ENCODE assay signal across 16 cellular contexts in genomic region chr3:64837126-64837738, GRCh38.
A peak's percentile ranks its signal among the peaks of the same experiment; 100 is the strongest.
DNase-seq lines count a peak whose midpoint lies in the region; ATAC-seq, FAIRE-seq and TF ChIP-seq lines count a peak whose summit lies in the region.
"Had no signal": no experiment of that assay in that cellular context is flagged by ENCODE, and none has a peak within 500 bp of the region (broad histone marks: within the 10 kb centered on the region; RNA-seq: fewer than 3 reads in every experiment).

No MANE protein-coding gene starts in this region.

- H3K27ac ChIP-seq in coronary artery = peak overlapping the region; percentile 36 to 47
- H3K27ac ChIP-seq in keratinocyte (ENCODE audit: control insufficient read depth, insufficient read depth, low read length) = no peak overlapping the region
- peak overlapping the region; percentile 1 to 20 for H3K27ac ChIP-seq in prostate gland
- H3K27ac ChIP-seq in aorta (ENCODE audit: low read depth in 1 of 2, low read length in 2 of 2) = peak overlapping the region; percentile 5 to 56

- no peak for TF ChIP-seq CTCF in coronary artery (IDR thresholded peaks at IDR 0.05)
- TF ChIP-seq CTCF in keratinocyte (optimal IDR thresholded peaks at IDR 0.05 in 1 of 3, IDR thresholded peaks at IDR 0.05 in 1 of 3, conservative IDR thresholded peaks at IDR 0.05 in 1 of 3; ENCODE audit: extremely low read depth in 1 of 3, insufficient read depth in 2 of 3, low read length in 3 of 3) = no peak
- no peak for TF ChIP-seq CTCF in prostate gland (IDR thresholded peaks at IDR 0.05)
- TF ChIP-seq CTCF in BE2C (IDR thresholded peaks at IDR 0.05; ENCODE audit: low read depth, low read length) = no peak

- H3K9me3 ChIP-seq in keratinocyte (ENCODE audit: control insufficient read depth, low read depth, low read length) = no peaks in the 10 kb centered on the region
- no peaks in the 10 kb centered on the region for H3K9me3 ChIP-seq in prostate gland
- no peaks in the 10 kb centered on the region for H3K9me3 ChIP-seq in aorta (ENCODE audit: control insufficient read depth, low read length)
- no peaks in the 10 kb centered on the region for H3K9me3 ChIP-seq in BE2C

- DNase-seq in coronary artery (ENCODE audit: low spot score) = no peak
- no peak for DNase-seq in keratinocyte (ENCODE audit: low read depth, low spot score)
- DNase-seq in prostate gland (ENCODE audit: low spot score) = peak; percentile 78
- DNase-seq in aorta = no peak
- DNase-seq in BE2C = no peak
- DNase-seq: CD8-positive, alpha-beta memory T cell; DND-41; GDM1; HFFc6; NCI-H1436 treated with DMSO at 0.1 percent for 48 hours; NCI-H2107; NCI-H226; NCI-H526 treated with DMSO at 0.1 percent for 48 hours had no signal

- dilution Hi-C loops in keratinocyte (cut with MboI; ENCODE audit: extremely low pct_ligation_motif_present, low sequenced_read_pairs) = no loop called here

- H2AFZ ChIP-seq in keratinocyte (ENCODE audit: control insufficient read depth, low read length) = peak overlapping the region; percentile 89

- TF ChIP-seq POLR2A in prostate gland (IDR thresholded peaks at IDR 0.05) = no peak

- H3K36me3 ChIP-seq in keratinocyte (ENCODE audit: control insufficient read depth in 2 of 2, extremely low read depth in 1 of 2, insufficient read depth in 2 of 2, low read length in 2 of 2) (no peaks in the 10 kb centered on the region), prostate gland (no peaks in the 10 kb centered on the region), aorta (ENCODE audit: control insufficient read depth in 1 of 2, insufficient read depth in 2 of 2, low read length in 1 of 2) (peaks cover 0 to 4% of the 10 kb centered on the region in 2 donors), BE2C (no peaks in the 10 kb centered on the region)

- no peaks in the 10 kb centered on the region for H3K27me3 ChIP-seq in keratinocyte (ENCODE audit: control insufficient read depth, extremely low read depth, insufficient read depth, low read length)
- no peaks in the 10 kb centered on the region for H3K27me3 ChIP-seq in prostate gland (replicated peaks; ENCODE audit: insufficient read depth)
- no peaks in the 10 kb centered on the region for H3K27me3 ChIP-seq in aorta (ENCODE audit: control insufficient read depth in 1 of 2, insufficient read depth in 2 of 2, low read length in 1 of 2)
- no peaks in the 10 kb centered on the region for H3K27me3 ChIP-seq in BE2C

- H3K79me2 ChIP-seq in keratinocyte (ENCODE audit: control insufficient read depth, insufficient read depth, low read length) = no peaks in the 10 kb centered on the region

- no peaks in the 10 kb centered on the region for H4K20me1 ChIP-seq in keratinocyte (ENCODE audit: control insufficient read depth, extremely low read depth, insufficient read depth, low read length)

- WGBS in prostate gland = 8% methylated on average over 2 of the region's 2 CpGs
- WGBS in aorta, 2 donors = 5 to 9% methylated on average over 2 of the region's 2 CpGs

- peak; percentile 82 for FAIRE-seq in keratinocyte (lab: Jason Lieb, UNC)
- FAIRE-seq: K562 had no signal

- H3K4me3 ChIP-seq in coronary artery (no peak overlapping the region), keratinocyte (ENCODE audit: control insufficient read depth in 2 of 3, extremely low read depth in 1 of 3, insufficient read depth in 2 of 3, low read depth in 1 of 3, low read length in 3 of 3) (no peak overlapping the region), prostate gland (no peak overlapping the region), aorta (ENCODE audit: low read length in 2 of 2) (no peak overlapping the region), BE2C (ENCODE audit: low read depth, low read length) (no peak overlapping the region)
- H3K4me3 ChIP-seq: K562 had no signal

- intact Hi-C loops in prostate gland (cut with DNase I) = loop anchor here (5.0 kb wide), 1 partner anchor 105 kb away; no protein-coding TSS in a partner anchor
- intact Hi-C loops in aorta (cut with DNase I) = no loop called here

- H3K9ac ChIP-seq in keratinocyte (ENCODE audit: control insufficient read depth, extremely low read depth, insufficient read depth, low read length) = no peak overlapping the region

- H3K4me2 ChIP-seq in keratinocyte (ENCODE audit: control insufficient read depth, extremely low read depth, insufficient read depth, low read depth, low read length) = peak overlapping the region; percentile 45

- no peaks in the 10 kb centered on the region for H3K9me1 ChIP-seq in keratinocyte (ENCODE audit: control insufficient read depth, extremely low read depth, insufficient read depth, low read length)

- peaks cover 14% of the 10 kb centered on the region for H3K4me1 ChIP-seq in keratinocyte (ENCODE audit: control insufficient read depth, extremely low read depth, insufficient read depth, low read length)
- H3K4me1 ChIP-seq in prostate gland (replicated peaks) = no peaks in the 10 kb centered on the region
- no peaks in the 10 kb centered on the region for H3K4me1 ChIP-seq in aorta (ENCODE audit: control insufficient read depth in 1 of 2, insufficient read depth in 2 of 2, low read length in 2 of 2)
- H3K4me1 ChIP-seq in BE2C = no peaks in the 10 kb centered on the region

- ATAC-seq in aorta (ENCODE audit: low FRiP score) (peak; percentile 64), HG03378 (IDR thresholded peaks at IDR 0.05; ENCODE audit: unreplicated experiment) (no peak), HG02763 (IDR thresholded peaks at IDR 0.05; ENCODE audit: unreplicated experiment) (no peak)
- ATAC-seq: K562 had no signal
